Comparison of ENCODE assay signal across 7 cellular contexts in genomic region chr16:14400978-14401838, GRCh38.
A peak's percentile ranks its signal among the peaks of the same experiment; 100 is the strongest.
DNase-seq lines count a peak whose midpoint lies in the region; ATAC-seq, FAIRE-seq and TF ChIP-seq lines count a peak whose summit lies in the region.
"Not testable (repeated sequence)": the region's sequence is repeated elsewhere in the genome, so short reads cannot be mapped to it uniquely, and the experiment has no call there.

No MANE protein-coding gene starts in this region.

- not testable (repeated sequence) for H3K9me3 ChIP-seq in Caco-2; SK-N-SH; H1 (ENCODE audit: insufficient read depth in 2 of 2, low read depth in 1 of 2, low read length in 1 of 2); psoas muscle; tibial artery

- CTCF ChIA-PET in Caco-2 (lab: Charles Lee) (interaction anchor here (0.7 kb wide), 1 partner anchor 8 kb away, joined by 3 read pairs; no protein-coding TSS in a partner anchor), H1 (lab: Charles Lee; ENCODE audit: partially characterized antibody) (interaction anchor here (0.6 kb wide), 1 partner anchor 91 kb away, joined by 3 read pairs; no protein-coding TSS in a partner anchor)
- CTCF ChIA-PET in SK-N-SH (lab: Yijun Ruan, JAX) = not testable (repeated sequence)

- intact Hi-C loops in Caco-2 (cut with micrococcal nuclease; ENCODE audit: unreplicated experiment); tibial artery (cut with DNase I; ENCODE audit: low total_unique reads): not testable (repeated sequence)
- intact Hi-C loops in psoas muscle (cut with DNase I) = loop anchor here in 1 of 2 donors (10.0 kb wide), 1 partner anchor 124 kb away; no protein-coding TSS in a partner anchor

- not testable (repeated sequence) for TF ChIP-seq CTCF in Caco-2 (IDR thresholded peaks at IDR 0.05; ENCODE audit: insufficient read depth in 1 of 2, low read depth in 1 of 2, low read length in 1 of 2, severe bottlenecking in 1 of 2, unreplicated experiment in 1 of 2); SK-N-SH (IDR thresholded peaks at IDR 0.05); H1 (IDR thresholded peaks at IDR 0.05; ENCODE audit: control extremely low read depth in 1 of 3, insufficient read depth in 1 of 3, low read depth in 1 of 3, low read length in 3 of 3); psoas muscle (IDR thresholded peaks at IDR 0.05); tibial artery (IDR thresholded peaks at IDR 0.05)

- not testable (repeated sequence) for H2BK120ac ChIP-seq in H1 (replicated peaks; ENCODE audit: low read depth, low read length)

- not testable (repeated sequence) for DNase-seq in Caco-2; SK-N-SH; H1 (ENCODE audit: low read depth in 1 of 2, low spot score in 2 of 2); psoas muscle; tibial artery
- DNase-seq in NCI-H446 treated with DMSO at 0.1 percent for 48 hours (lab: John Stamatoyannopoulos, UW) (peak; percentile 34), myocyte (ENCODE audit: low read depth) (peak; percentile 38)

- H4K5ac ChIP-seq in H1 (ENCODE audit: insufficient read length, low read depth, low read length) = peak overlapping the region; percentile 52

- POLR2A ChIA-PET in Caco-2 (lab: Charles Lee); SK-N-SH (lab: Yijun Ruan, JAX); H1 (lab: Charles Lee; ENCODE audit: partially characterized antibody): not testable (repeated sequence)

- not testable (repeated sequence) for H3K18ac ChIP-seq in H1 (ENCODE audit: extremely low read depth, low read length)

- not testable (repeated sequence) for H3K4ac ChIP-seq in H1 (replicated peaks; ENCODE audit: insufficient read length, low read depth, low read length)

- not testable (repeated sequence) for H3K27me3 ChIP-seq in Caco-2 (replicated peaks; ENCODE audit: control insufficient read depth, insufficient read depth, low read length); SK-N-SH (ENCODE audit: insufficient read depth); H1 (replicated peaks in 1 of 4; ENCODE audit: control insufficient read depth in 3 of 4, extremely low read depth in 1 of 4, insufficient read depth in 3 of 4, low read length in 3 of 4); psoas muscle (ENCODE audit: insufficient read depth in 3 of 3, low read length in 2 of 3); tibial artery

- H3K4me2 ChIP-seq in SK-N-SH = peak overlapping the region; percentile 56; the same call in 1 of the 2 replicates
- not testable (repeated sequence) for H3K4me2 ChIP-seq in H1 (ENCODE audit: insufficient read depth in 1 of 2, low read depth in 2 of 2, low read length in 2 of 2)

- not testable (repeated sequence) for H3K9me2 ChIP-seq in SK-N-SH

- peaks cover 19% of the 10 kb centered on the region for H3F3A ChIP-seq in SK-N-SH (replicated peaks; ENCODE audit: insufficient read depth)

- H2BK5ac ChIP-seq in H1 (ENCODE audit: low read depth, low read length) = not testable (repeated sequence)

- H2AFZ ChIP-seq in SK-N-SH (ENCODE audit: low read depth) = peak overlapping the region; percentile 51; the same call in 1 of the 2 replicates
- H2AFZ ChIP-seq in H1 (ENCODE audit: low read length) = not testable (repeated sequence)

- H3K4me3 ChIP-seq in Caco-2 (ENCODE audit: low read depth, low read length); SK-N-SH (ENCODE audit: low read depth in 2 of 2, low read length in 1 of 2); H1 (ENCODE audit: extremely low read depth in 1 of 4, insufficient read depth in 2 of 4, low read depth in 3 of 4, low read length in 4 of 4); psoas muscle; tibial artery: not testable (repeated sequence)

- not testable (repeated sequence) for H4K20me1 ChIP-seq in SK-N-SH (ENCODE audit: insufficient read depth); H1 (replicated peaks in 1 of 2; ENCODE audit: control insufficient read depth in 1 of 2, insufficient read depth in 2 of 2, low read length in 2 of 2)

- H3K14ac ChIP-seq in H1 (ENCODE audit: insufficient read length) = not testable (repeated sequence)

- H3K23me2 ChIP-seq in H1 (ENCODE audit: low read depth, low read length) = not testable (repeated sequence)

- H3K9me3 Mint-ChIP-seq in Caco-2 (ENCODE audit: unreplicated experiment) = not testable (repeated sequence)

- not testable (repeated sequence) for H3K23ac ChIP-seq in H1 (ENCODE audit: insufficient read length)

- not testable (repeated sequence) for TF ChIP-seq RAD21 in SK-N-SH (IDR thresholded peaks at IDR 0.05; ENCODE audit: low read length); H1 (IDR thresholded peaks at IDR 0.05 in 1 of 2, conservative IDR thresholded peaks at IDR 0.05 in 1 of 2; ENCODE audit: low read depth in 2 of 2, low read length in 2 of 2)

- not testable (repeated sequence) for BruUV-seq in Caco-2 (replicated peaks; lab: Mats Ljungman, UMichigan)

- not testable (repeated sequence) for TF ChIP-seq POLR2A in H1 (IDR thresholded peaks at IDR 0.05; ENCODE audit: control extremely low read depth in 1 of 2, low read depth in 2 of 2, low read length in 2 of 2)

- not testable (repeated sequence) for H2AK5ac ChIP-seq in H1 (ENCODE audit: low read depth, low read length)

- not testable (repeated sequence) for H3K27me3 Mint-ChIP-seq in Caco-2 (ENCODE audit: insufficient read depth, unreplicated experiment)

- H3K4me3 Mint-ChIP-seq in Caco-2 (ENCODE audit: unreplicated experiment) = not testable (repeated sequence)

- not testable (repeated sequence) for H4K91ac ChIP-seq in H1 (replicated peaks; ENCODE audit: insufficient read length, low read length)

- H3K4me1 Mint-ChIP-seq in Caco-2 (ENCODE audit: low read depth, unreplicated experiment) = peaks cover 14% of the 10 kb centered on the region

- H3K4me1 ChIP-seq in Caco-2 = peaks cover 15% of the 10 kb centered on the region
- H3K4me1 ChIP-seq in SK-N-SH (ENCODE audit: control insufficient read depth in 1 of 2, insufficient read depth in 2 of 2, low read depth in 1 of 2, low read length in 1 of 2) = peaks cover 2 to 11% of the 10 kb centered on the region in 2 experiments; a peak in 2 of 4 replicates
- not testable (repeated sequence) for H3K4me1 ChIP-seq in H1 (replicated peaks in 1 of 4; ENCODE audit: control insufficient read depth in 3 of 4, insufficient read depth in 4 of 4, low read length in 3 of 4); psoas muscle
- H3K4me1 ChIP-seq in tibial artery = peaks cover 0 to 35% (median 21%) of the 10 kb centered on the region in 4 donors

- WGBS in SK-N-SH (ENCODE audit: low lambda C conversion rate) = 76% methylated on average over 12 of the region's 13 CpGs
- WGBS in H1 (ENCODE audit: extremely low coverage in 1 of 2, insufficient coverage in 1 of 2, insufficient read length in 1 of 2, insufficient replicate concordance in 2 of 2, low coverage in 1 of 2, low lambda C conversion rate in 2 of 2, missing lambda C conversion rate in 1 of 2), 2 experiments = 81% methylated on average over 10 of the region's 13 CpGs; no CpG with 5 or more reads in 1 of the 2 experiments
- 57 to 78% (median 62%) methylated on average over 13 of the region's 13 CpGs for WGBS in psoas muscle, 3 donors

- not testable (repeated sequence) for H3K79me1 ChIP-seq in H1 (ENCODE audit: low read depth, low read length)

- not testable (repeated sequence) for ATAC-seq in psoas muscle

- not testable (repeated sequence) for H2BK15ac ChIP-seq in H1 (ENCODE audit: low read length)

- H3K27ac Mint-ChIP-seq in Caco-2 (ENCODE audit: unreplicated experiment) = peak overlapping the region; percentile 94

- not testable (repeated sequence) for H3K36me3 ChIP-seq in Caco-2 (ENCODE audit: control insufficient read depth, insufficient read depth, low read length); SK-N-SH (replicated peaks in 1 of 2; ENCODE audit: control insufficient read depth in 1 of 2, insufficient read depth in 2 of 2, low read length in 1 of 2); H1 (ENCODE audit: control insufficient read depth in 2 of 4, insufficient read depth in 4 of 4, low read length in 3 of 4); psoas muscle (ENCODE audit: insufficient read depth in 1 of 2, low read depth in 1 of 2); tibial artery

- peak overlapping the region; percentile 66; the same call in 1 of the 2 replicates for H3K9ac ChIP-seq in SK-N-SH
- not testable (repeated sequence) for H3K9ac ChIP-seq in H1 (replicated peaks in 1 of 4; ENCODE audit: extremely low read depth in 1 of 4, low read depth in 3 of 4, low read length in 3 of 4)

- H2BK12ac ChIP-seq in H1 (ENCODE audit: low read depth, low read length) = not testable (repeated sequence)

- not testable (repeated sequence) for H3K79me2 ChIP-seq in SK-N-SH (ENCODE audit: insufficient read depth); H1 (ENCODE audit: control insufficient read depth in 1 of 2, insufficient read depth in 2 of 2, low read length in 2 of 2)

- peak overlapping the region; percentile 35; the same call in 1 of the 2 replicates for H4K8ac ChIP-seq in H1 (ENCODE audit: extremely low read depth, insufficient read depth, low read length)

- H2BK20ac ChIP-seq in H1 (ENCODE audit: low read length) = not testable (repeated sequence)

- H3K56ac ChIP-seq in H1 (replicated peaks; ENCODE audit: insufficient read length, low read depth, low read length) = not testable (repeated sequence)

- FAIRE-seq in H1 (lab: Jason Lieb, UNC) = not testable (repeated sequence)

- H3K27ac ChIP-seq in SK-N-SH (ENCODE audit: low read depth in 2 of 2, low read length in 1 of 2) (peak overlapping the region; percentile 9 to 95; a peak in 3 of 4 replicates), psoas muscle (peak overlapping the region; percentile 95), tibial artery (peak overlapping the region; percentile 61)
- H3K27ac ChIP-seq in H1 (ENCODE audit: low read depth, low read length) = not testable (repeated sequence)

- TF ChIP-seq EP300 in SK-N-SH (IDR thresholded peaks at IDR 0.05; ENCODE audit: borderline replicate concordance in 1 of 2, low read depth in 1 of 2, low read length in 1 of 2); H1 (IDR thresholded peaks at IDR 0.05; ENCODE audit: borderline replicate concordance in 1 of 2, low read depth in 2 of 2, low read length in 2 of 2): not testable (repeated sequence)

- not testable (repeated sequence) for H3K36me3 Mint-ChIP-seq in Caco-2 (ENCODE audit: insufficient read depth, unreplicated experiment)
